8 cellular contexts compared by ENCODE assay signal in the genomic region with DNA sequence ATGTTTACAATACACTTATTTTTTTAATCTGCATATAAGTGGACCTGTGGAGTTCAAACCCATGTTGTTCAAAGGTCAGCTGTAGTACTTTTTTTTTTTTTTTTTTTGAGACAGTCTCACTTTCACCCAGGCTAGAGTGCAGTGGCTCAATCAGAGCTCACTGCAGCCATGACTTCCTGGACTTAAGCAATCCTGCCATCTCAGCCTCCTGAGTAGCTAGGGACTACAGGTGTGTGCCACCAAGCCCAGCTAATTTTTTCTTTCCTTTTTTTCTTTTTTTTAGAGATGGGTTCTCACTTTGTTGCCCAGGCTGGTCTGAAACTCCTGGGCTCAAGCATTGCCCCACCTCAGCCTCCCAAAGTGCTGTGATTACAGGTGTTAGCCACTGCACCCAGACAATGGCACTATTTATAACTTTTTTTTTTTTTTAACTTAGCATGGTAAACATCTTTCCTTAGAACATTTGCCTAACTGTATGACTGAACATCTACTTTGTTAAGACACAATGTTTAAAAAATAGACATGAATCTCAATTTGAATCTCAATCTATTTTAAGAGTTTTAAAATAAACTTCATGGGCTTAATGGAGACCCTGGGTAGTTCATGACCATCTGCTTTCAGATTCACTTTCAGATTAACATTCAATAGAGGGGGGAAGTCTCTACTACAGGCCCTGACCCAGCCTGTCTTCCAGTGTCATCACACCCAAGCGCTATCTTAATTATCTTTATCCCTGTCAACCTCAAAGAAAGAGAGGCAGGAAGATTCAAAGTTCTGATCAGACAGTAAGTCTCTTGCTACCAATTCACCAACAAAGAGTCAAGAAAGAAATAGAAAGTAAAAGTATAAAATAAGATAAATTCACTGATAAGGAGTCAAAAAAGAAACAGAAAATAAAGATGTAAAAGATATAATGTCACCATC.
DNase-seq lines count a peak whose midpoint lies in the region; ATAC-seq lines count a peak whose summit lies in the region.

No MANE protein-coding gene starts in this region.

- no peak overlapping the region for H3K4me3 ChIP-seq in GM23248

- DNase-seq in left colon = no peak
- DNase-seq in 8988T = no peak
- DNase-seq in kidney glomerular epithelial cell (lab: John Stamatoyannopoulos, UW) = no peak
- no peak for DNase-seq in GM23248
- no peak for DNase-seq in stimulated activated CD4-positive, alpha-beta T cell treated with anti-CD3 and anti-CD28 coated beads, Interleukin-4, amount 100 ng/mL, for 1 hour

- WGBS in GM23248 (ENCODE audit: low coverage in 1 of 2, low lambda C conversion rate in 2 of 2, missing lambda C conversion rate in 2 of 2), 2 experiments = 96 to 97% methylated on average over 1 of the region's 1 CpG

- H3K4me1 ChIP-seq in GM23248 (ENCODE audit: insufficient read depth) = no peaks in the 10 kb centered on the region

- H3K79me2 ChIP-seq in GM23248 (ENCODE audit: insufficient read depth) = no peaks in the 10 kb centered on the region

- no peak overlapping the region for H2AFZ ChIP-seq in GM23248

- H3K9me3 ChIP-seq in GM23248 (ENCODE audit: low read depth) = no peaks in the 10 kb centered on the region

- H3K36me3 ChIP-seq in GM23248 (ENCODE audit: low read depth) = 0 out of 2 replicates have a peak, but pooled peaks cover 7% of the 10 kb centered on the region

- H3K9me2 ChIP-seq in GM23248 (ENCODE audit: insufficient read depth) = no peaks in the 10 kb centered on the region; the same call in 1 of the 2 replicates

- intact Hi-C loops in left colon (cut with DNase I, micrococcal nuclease) = no loop called here

- no peak overlapping the region for H3K27ac ChIP-seq in GM23248

- no peak overlapping the region for H3K4me2 ChIP-seq in GM23248 (ENCODE audit: unreplicated experiment)

- no peaks in the 10 kb centered on the region for H3K27me3 ChIP-seq in GM23248 (replicated peaks; ENCODE audit: insufficient read depth)

- in situ Hi-C loops in GM23248 (cut with MboI) = no loop called here

- no peaks in the 10 kb centered on the region for H3F3A ChIP-seq in GM23248 (ENCODE audit: insufficient read depth)

- H4K20me1 ChIP-seq in GM23248 (ENCODE audit: insufficient read depth) = no peaks in the 10 kb centered on the region

- ATAC-seq in GM18858 (IDR thresholded peaks at IDR 0.05; ENCODE audit: unreplicated experiment) (peak; percentile 89), GM21576 (IDR thresholded peaks at IDR 0.05; ENCODE audit: unreplicated experiment) (peak; percentile 93), HG03469 (IDR thresholded peaks at IDR 0.05; ENCODE audit: unreplicated experiment) (peak; percentile 76), left colon (peak; percentile 64)

- H3K9ac ChIP-seq in GM23248 = no peak overlapping the region
